In genomic region chr20:18466574-18466893, GRCh38 we compare ENCODE assay signal across 1 cellular context.
TF ChIP-seq lines count a peak whose summit lies in the region.

No MANE protein-coding gene starts in this region.

TF ChIP-seq in HEK293, 187 proteins besides CTCF, POLR2A, EP300 and RAD21 (continued from another document):
- TF ChIP-seq ZBTB1 (tag by site-specific recombination; IDR thresholded peaks at IDR 0.05) (no peak), INSM2 (tag by site-specific recombination; IDR thresholded peaks at IDR 0.05) (no peak), ZNF341 (tag by site-specific recombination; IDR thresholded peaks at IDR 0.05; ENCODE audit: low read depth) (0 out of 2 replicates have a peak, but pooled peaks have one; percentile 24), ZBTB48 (tag by site-specific recombination; IDR thresholded peaks at IDR 0.05) (peak; percentile 83), WT1 (tag by site-specific recombination; IDR thresholded peaks at IDR 0.05) (no peak), ZNF112 (tag by site-specific recombination; IDR thresholded peaks at IDR 0.05) (no peak), ZNF549 (tag by site-specific recombination; IDR thresholded peaks at IDR 0.05) (no peak), ZSCAN30 (tag by site-specific recombination; IDR thresholded peaks at IDR 0.05) (0 out of 2 replicates have a peak, but pooled peaks have one; percentile 44), ZNF324 (tag by site-specific recombination; IDR thresholded peaks at IDR 0.05) (no peak), ZNF843 (tag by site-specific recombination; IDR thresholded peaks at IDR 0.05) (no peak), ZNF521 (tag by site-specific recombination; IDR thresholded peaks at IDR 0.05) (no peak), KLF10 (tag by site-specific recombination; IDR thresholded peaks at IDR 0.05) (no peak), PATZ1 (tag by site-specific recombination; IDR thresholded peaks at IDR 0.05) (peak; percentile 56), ZBTB10 (tag by site-specific recombination; IDR thresholded peaks at IDR 0.05) (peak; percentile 37; the same call in 1 of the 2 replicates), IKZF3 (tag by site-specific recombination; IDR thresholded peaks at IDR 0.05) (no peak), ZNF394 (tag by site-specific recombination; IDR thresholded peaks at IDR 0.05; ENCODE audit: borderline replicate concordance) (no peak)
- TF ChIP-seq, protein P1, sequence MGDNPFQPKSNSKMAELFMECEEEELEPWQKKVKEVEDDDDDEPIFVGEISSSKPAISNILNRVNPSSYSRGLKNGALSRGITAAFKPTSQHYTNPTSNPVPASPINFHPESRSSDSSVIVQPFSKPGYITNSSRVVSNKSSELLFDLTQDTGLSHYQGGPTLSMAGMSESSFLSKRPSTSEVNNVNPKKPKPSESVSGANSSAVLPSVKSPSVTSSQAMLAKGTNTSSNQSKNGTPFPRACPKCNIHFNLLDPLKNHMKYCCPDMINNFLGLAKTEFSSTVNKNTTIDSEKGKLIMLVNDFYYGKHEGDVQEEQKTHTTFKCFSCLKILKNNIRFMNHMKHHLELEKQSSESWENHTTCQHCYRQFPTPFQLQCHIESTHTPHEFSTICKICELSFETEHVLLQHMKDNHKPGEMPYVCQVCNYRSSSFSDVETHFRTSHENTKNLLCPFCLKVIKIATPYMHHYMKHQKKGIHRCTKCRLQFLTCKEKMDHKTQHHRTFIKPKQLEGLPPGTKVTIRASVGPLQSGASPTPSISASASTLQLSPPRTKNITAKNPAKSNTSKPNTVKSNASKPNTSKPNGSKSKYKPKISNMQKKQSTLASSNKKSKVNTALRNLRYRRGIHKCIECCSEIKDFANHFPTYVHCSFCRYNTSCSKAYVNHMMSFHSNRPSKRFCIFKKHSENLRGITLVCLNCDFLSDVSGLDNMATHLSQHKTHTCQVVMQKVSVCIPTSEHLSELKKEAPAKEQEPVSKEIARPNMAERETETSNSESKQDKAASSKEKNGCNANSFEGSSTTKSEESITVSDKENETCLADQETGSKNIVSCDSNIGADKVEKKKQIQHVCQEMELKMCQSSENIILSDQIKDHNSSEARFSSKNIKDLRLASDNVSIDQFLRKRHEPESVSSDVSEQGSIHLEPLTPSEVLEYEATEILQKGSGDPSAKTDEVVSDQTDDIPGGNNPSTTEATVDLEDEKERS (tag by site-specific recombination; IDR thresholded peaks at IDR 0.05): no peak
